Comparison of ENCODE assay signal across 8 cellular contexts in the genomic region with DNA sequence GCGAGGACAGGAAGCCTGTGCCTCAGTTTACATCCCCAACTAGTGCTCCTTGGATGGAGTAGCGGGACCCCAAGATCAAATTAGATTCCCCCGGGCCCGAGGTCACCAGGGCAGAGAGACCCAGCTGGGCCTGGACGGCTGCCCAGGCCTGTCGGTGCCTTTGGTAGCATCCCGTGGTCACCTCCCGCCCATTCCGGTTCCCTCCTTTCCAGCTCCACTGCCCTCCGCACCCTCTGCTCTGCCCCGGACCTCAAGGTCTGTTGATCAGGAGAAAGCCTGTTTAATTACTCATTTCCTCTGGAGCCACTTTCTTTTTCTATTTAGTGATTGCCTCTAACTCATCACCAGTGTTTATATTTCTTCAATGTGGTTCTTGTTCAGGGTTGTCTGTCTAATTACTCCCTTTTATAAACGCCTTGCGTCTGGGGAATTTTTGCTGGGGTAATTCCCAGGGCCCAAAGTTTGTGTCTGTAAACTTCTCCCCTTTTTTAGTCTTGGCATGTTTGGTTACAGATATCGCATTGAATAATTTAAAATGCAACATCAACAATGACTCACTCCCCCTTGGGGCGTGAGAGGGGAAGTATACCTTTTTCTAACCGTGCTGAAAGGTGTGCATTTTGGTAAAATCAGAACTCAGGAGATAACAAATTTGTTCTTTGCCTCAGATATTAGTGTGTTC. TPM values are rescaled to one million over a fixed set of nuclear protein-coding genes. Genes with fewer than 3 reads are reported as not detected.
A peak's percentile ranks its signal among the peaks of the same experiment; 100 is the strongest.
DNase-seq lines count a peak whose midpoint lies in the region; ATAC-seq, FAIRE-seq and TF ChIP-seq lines count a peak whose summit lies in the region.

No MANE protein-coding gene starts in this region.

- no peak overlapping the region for H2AFZ ChIP-seq in OCI-LY3 (ENCODE audit: low read depth, low read length)

- peaks cover 69% of the 10 kb centered on the region for H3K79me2 ChIP-seq in OCI-LY3 (ENCODE audit: low read length)

- H3K4me1 ChIP-seq in OCI-LY3 (ENCODE audit: low read length) (peaks cover 13% of the 10 kb centered on the region), pancreas (peaks cover 4 to 17% (median 8%) of the 10 kb centered on the region in 3 donors)

- no peak for FAIRE-seq in pancreas (lab: Jason Lieb, UNC)

- peak; percentile 21 for TF ChIP-seq CTCF in CD14-positive monocyte (IDR thresholded peaks at IDR 0.05)
- TF ChIP-seq CTCF in OCI-LY3 (IDR thresholded peaks at IDR 0.05; ENCODE audit: low read depth, low read length): peak; percentile 20; the same call in 1 of the 2 replicates
- TF ChIP-seq CTCF in pancreas (IDR thresholded peaks at IDR 0.05): no peak

- H3K4me3 Mint-ChIP-seq in CD14-positive monocyte: peak overlapping the region; percentile 86 to 87
- H3K4me3 Mint-ChIP-seq in activated naive CD4-positive, alpha-beta T cell treated with anti-CD3 and anti-CD28 coated beads for 36 hours: peak overlapping the region; percentile 81

- H3K4me3 ChIP-seq in OCI-LY3 (ENCODE audit: low read length): peak overlapping the region; percentile 94
- peak overlapping the region; percentile 83 to 93 (median 86) for H3K4me3 ChIP-seq in pancreas

- H3K27me3 ChIP-seq in OCI-LY3 (ENCODE audit: low read depth, low read length) (no peaks in the 10 kb centered on the region), pancreas (no peaks in the 10 kb centered on the region)

- H4K20me1 ChIP-seq in OCI-LY3 (ENCODE audit: insufficient read depth, low read length): peaks cover 29% of the 10 kb centered on the region

- H3K9ac ChIP-seq in OCI-LY3 (ENCODE audit: low read length): peak overlapping the region; percentile 83

- 2 to 4% methylated on average over 16 of the region's 16 CpGs for WGBS in pancreas, 2 donors

- H3K9me3 ChIP-seq in OCI-LY3 (ENCODE audit: insufficient read depth, low read length): no peaks in the 10 kb centered on the region
- no peaks in the 10 kb centered on the region for H3K9me3 ChIP-seq in pancreas

- peak overlapping the region; percentile 93 for H3K4me2 ChIP-seq in OCI-LY3 (ENCODE audit: low read length)

- peaks cover 0 to 4% (median 0%) of the 10 kb centered on the region in 3 donors for H3K27me3 Mint-ChIP-seq in CD14-positive monocyte (ENCODE audit: low read depth in 3 of 3)
- H3K27me3 Mint-ChIP-seq in activated naive CD4-positive, alpha-beta T cell treated with anti-CD3 and anti-CD28 coated beads for 36 hours (ENCODE audit: low read depth): no peaks in the 10 kb centered on the region

- peak overlapping the region; percentile 82 to 97 (median 89) for H3K27ac Mint-ChIP-seq in CD14-positive monocyte
- peak overlapping the region; percentile 94 for H3K27ac Mint-ChIP-seq in activated naive CD4-positive, alpha-beta T cell treated with anti-CD3 and anti-CD28 coated beads for 36 hours

- H3K36me3 Mint-ChIP-seq in CD14-positive monocyte: peaks cover 8 to 32% of the 10 kb centered on the region in 2 donors
- H3K36me3 Mint-ChIP-seq in activated naive CD4-positive, alpha-beta T cell treated with anti-CD3 and anti-CD28 coated beads for 36 hours (ENCODE audit: low read depth): peaks cover 14% of the 10 kb centered on the region

- H3K9me3 Mint-ChIP-seq in CD14-positive monocyte: peaks cover 0 to 7% (median 4%) of the 10 kb centered on the region in 7 donors
- no peaks in the 10 kb centered on the region for H3K9me3 Mint-ChIP-seq in activated naive CD4-positive, alpha-beta T cell treated with anti-CD3 and anti-CD28 coated beads for 36 hours

- H3K27ac ChIP-seq in OCI-LY3 (ENCODE audit: low read length) (peak overlapping the region; percentile 67), pancreas (peak overlapping the region; percentile 57 to 87 (median 74))

- CTCF ChIA-PET in activated naive CD4-positive, alpha-beta T cell treated with anti-CD3 and anti-CD28 coated beads for 36 hours (lab: Charles Lee): interaction anchor here (0.6 to 1.5 kb wide), 3 partner anchors 14 to 61 kb away, joined by 3 read pairs; no protein-coding TSS in a partner anchor

- no peaks in the 10 kb centered on the region for H3K36me3 ChIP-seq in OCI-LY3 (replicated peaks; ENCODE audit: low read depth, low read length)
- no peaks in the 10 kb centered on the region for H3K36me3 ChIP-seq in pancreas

- DNase-seq in CD14-positive monocyte (ENCODE audit: low spot score) (peak; percentile 61), globus pallidus (ENCODE audit: low spot score) (peak; percentile 58), pancreas (peak in 5 of 6 donors; percentile 33 to 71 (median 54)), GM19240 (ENCODE audit: insufficient read length, low spot score) (no peak)
- peak; percentile 77 for DNase-seq in activated naive CD4-positive, alpha-beta T cell treated with anti-CD3 and anti-CD28 coated beads for 36 hours

- ATAC-seq in GM21390 (IDR thresholded peaks at IDR 0.05; ENCODE audit: unreplicated experiment): peak; percentile 32
- peak; percentile 47 to 72 (median 58) for ATAC-seq in pancreas
- ATAC-seq in GM19328 (IDR thresholded peaks at IDR 0.05; ENCODE audit: unreplicated experiment): no peak

- H3K4me1 Mint-ChIP-seq in CD14-positive monocyte: peaks cover 40% of the 10 kb centered on the region
- H3K4me1 Mint-ChIP-seq in activated naive CD4-positive, alpha-beta T cell treated with anti-CD3 and anti-CD28 coated beads for 36 hours (ENCODE audit: low read depth): peaks cover 45% of the 10 kb centered on the region

- intact Hi-C loops in CD14-positive monocyte (cut with micrococcal nuclease): loop anchor here (5.0 kb wide), 3 partner anchors 43 to 68 kb away; no protein-coding TSS in a partner anchor
- intact Hi-C loops in activated naive CD4-positive, alpha-beta T cell treated with anti-CD3 and anti-CD28 coated beads for 36 hours (cut with micrococcal nuclease): loop anchor here (1.0 to 5.0 kb wide), 11 partner anchors 16 to 363 kb away; a partner anchor contains a TSS
- intact Hi-C loops in pancreas (cut with DNase I): loop anchor here in 2 of 3 donors (5.0 to 10.0 kb wide), 2 partner anchors 42 to 61 kb away; no protein-coding TSS in a partner anchor

RNA-seq across cellular contexts. Expression of a gene that starts 1.9 kb away (rescaled TPM):
- polyA plus RNA-seq in CD14-positive monocyte: under 1 TPM; 0.33 to 0.76 TPM
- total RNA-seq in activated naive CD4-positive, alpha-beta T cell treated with anti-CD3 and anti-CD28 coated beads for 36 hours: 10 to 100 TPM; 35.0 to 35.4 TPM
- 10 to 100 TPM; 13.8 to 20.6 (median 17.3) TPM for total RNA-seq in pancreas
- polyA plus RNA-seq in pancreas: 1 to 10 TPM; 3.9 to 8.9 TPM

Comparison
In these comparisons a context has a peak if more than half of its experiments do, and no peak if none do; other contexts are left out.
1. CTCF ChIP-seq: peak in CD14-positive monocyte (single experiment) and OCI-LY3 (single experiment); none in pancreas (0 of 4).